Comparison of ENCODE assay signal across 8 cellular contexts in the genomic region with DNA sequence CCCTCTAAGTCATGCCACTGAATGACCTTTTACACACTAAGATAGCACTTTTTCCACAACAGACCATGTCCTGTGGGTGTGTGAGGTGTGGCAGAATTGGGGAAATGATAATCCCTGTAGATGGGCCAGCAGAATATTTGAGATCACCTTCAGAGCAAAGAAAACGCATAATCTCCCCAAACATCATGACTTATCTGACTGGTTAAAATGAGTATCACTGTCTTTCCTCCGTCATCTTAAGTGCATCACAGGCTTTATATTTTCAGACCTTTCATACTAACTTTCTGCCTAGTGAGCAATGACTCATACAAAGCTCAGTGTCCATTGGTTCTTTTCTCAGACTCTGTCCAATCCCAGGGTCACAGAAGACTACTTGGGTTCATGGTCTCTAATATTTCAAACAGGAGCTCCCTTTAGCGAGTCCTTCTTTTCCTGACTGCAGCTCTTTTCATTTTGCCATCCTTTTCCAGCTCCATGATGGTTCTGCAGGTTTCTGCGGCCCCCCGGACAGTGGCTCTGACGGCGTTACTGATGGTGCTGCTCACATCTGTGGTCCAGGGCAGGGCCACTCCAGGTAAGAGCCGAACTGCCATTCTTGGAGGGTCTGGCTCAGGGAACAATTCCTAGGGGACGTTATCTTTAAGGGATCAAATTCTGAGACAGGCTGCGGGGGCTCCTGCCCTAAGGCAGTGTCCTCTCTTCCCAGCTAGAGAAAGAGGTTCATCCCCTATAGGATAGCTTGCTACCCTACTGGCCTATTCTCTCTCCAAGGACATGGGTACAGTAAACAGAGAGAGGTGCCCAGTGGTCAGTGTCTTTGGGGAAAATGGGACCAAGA. TPM values are rescaled to one million over a fixed set of nuclear protein-coding genes. Genes with fewer than 3 reads are reported as not detected.
DNase-seq lines count a peak whose midpoint lies in the region; ATAC-seq, FAIRE-seq and TF ChIP-seq lines count a peak whose summit lies in the region.

A gene (plus strand): TSS at position 423 of the 838 bp plus-strand sequence. CDS start 52 bp downstream, at position 475.

- H3K4me3 ChIP-seq in HepG2 (replicated peaks in 1 of 3; ENCODE audit: insufficient read depth in 1 of 3, low read depth in 2 of 3, low read length in 3 of 3), result no peak within 1 kb of the TSS
- H3K4me3 ChIP-seq in testis, result peak within 1 kb of the TSS; percentile 34 to 53

- H3K79me2 ChIP-seq in HepG2 (ENCODE audit: insufficient read depth, low read length), result no peaks in the 10 kb centered on the region

- 11% methylated on average over 10 of the region's 10 CpGs for WGBS in HepG2 (ENCODE audit: low lambda C conversion rate)
- 38 to 50% methylated on average over 10 of the region's 10 CpGs for WGBS in testis, 2 donors

- H4K20me1 ChIP-seq in HepG2 (ENCODE audit: insufficient read depth, low read length), result no peaks in the 10 kb centered on the region

- FAIRE-seq in HepG2 (lab: Jason Lieb, UNC), result no peak

- H3K4me1 ChIP-seq in HepG2 (ENCODE audit: insufficient read depth, low read length) (no peaks in the 10 kb centered on the region), testis (peaks cover 6% of the 10 kb centered on the region)

- intact Hi-C loops in HepG2 (cut with micrococcal nuclease; ENCODE audit: unreplicated experiment), result no loop called here
- intact Hi-C loops in testis (cut with DNase I; ENCODE audit: low total_unique reads), result no loop called here

- in situ Hi-C loops in HepG2 (cut with HindIII; ENCODE audit: extremely low pct_ligation_motif_present, low pct_unique_long_range_greater_than_20kb), result no loop called here

- H3K27me3 ChIP-seq in HepG2 (ENCODE audit: control insufficient read depth in 1 of 2, insufficient read depth in 2 of 2, low read length in 2 of 2) (peaks cover 0 to 35% of the 10 kb centered on the region in 2 experiments; a peak in 4 of 5 replicates), testis (no peaks in the 10 kb centered on the region)

- no peak for TF ChIP-seq RAD21 in HepG2 (CRISPR knock-in tag; IDR thresholded peaks at IDR 0.05)

- TF ChIP-seq CTCF in HepG2 (CRISPR knock-in tag; IDR thresholded peaks at IDR 0.05), result no peak
- no peak for TF ChIP-seq CTCF in testis (IDR thresholded peaks at IDR 0.05)

- no peak within 1 kb of the TSS for H3K27ac ChIP-seq in HepG2 (ENCODE audit: extremely low read length, insufficient read depth, low read length)
- peak within 1 kb of the TSS; percentile 50 to 67 for H3K27ac ChIP-seq in testis

- CTCF ChIA-PET in HepG2 (lab: Yijun Ruan, JAX; ENCODE audit: low intra/inter-chr PET ratio, low total read pairs), result no interaction called here

- BruUV-seq in HepG2 (replicated peaks; lab: Mats Ljungman, UMichigan), result no TSS peak

- DNase-seq in DMS 273 treated with DMSO at 0.1 percent for 48 hours (lab: John Stamatoyannopoulos, UW), result peak; percentile 50
- peak; percentile 26 for DNase-seq in RPMI8226
- DNase-seq in cerebellum (ENCODE audit: low spot score), result peak; percentile 85
- peak; percentile 20 for DNase-seq in HepG2 (ENCODE audit: low spot score)
- no peak for DNase-seq in testis
- no peak for DNase-seq in NCI-H524 treated with DMSO at 0.1 percent for 48 hours (lab: John Stamatoyannopoulos, UW)

- no peak for TF ChIP-seq EP300 in HepG2 (IDR thresholded peaks at IDR 0.05; ENCODE audit: low read depth in 2 of 2, low read length in 2 of 2)
- no peak for TF ChIP-seq EP300 in HepG2 (CRISPR knock-in tag; IDR thresholded peaks at IDR 0.05; ENCODE audit: borderline replicate concordance)

- POLR2A ChIA-PET in HepG2 (lab: Yijun Ruan, JAX), result interaction anchor here (0.6 kb wide), 1 partner anchor 123 kb away, joined by 3 read pairs; no protein-coding TSS in a partner anchor

- no peaks in the 10 kb centered on the region for H3K36me3 ChIP-seq in HepG2 (replicated peaks in 1 of 2; ENCODE audit: control insufficient read depth in 1 of 2, insufficient read depth in 2 of 2, low read length in 2 of 2)
- H3K36me3 ChIP-seq in testis (ENCODE audit: low read depth, missing control alignments), result no peaks in the 10 kb centered on the region

- TF ChIP-seq POLR2A in HepG2 (IDR thresholded peaks at IDR 0.05; ENCODE audit: insufficient read depth in 1 of 2, low read depth in 2 of 2, low read length in 2 of 2) (no peak), testis (IDR thresholded peaks at IDR 0.05) (no peak)

- ATAC-seq in GM19025 (IDR thresholded peaks at IDR 0.05; ENCODE audit: low read depth, unreplicated experiment) (peak; percentile 68), HG03095 (IDR thresholded peaks at IDR 0.05; ENCODE audit: unreplicated experiment) (peak; percentile 67), HepG2 (peak; percentile 89)

- H3K9me3 ChIP-seq in HepG2 (ENCODE audit: low read length), result no peaks in the 10 kb centered on the region
- H3K9me3 ChIP-seq in testis, result no peaks in the 10 kb centered on the region

- no peak within 1 kb of the TSS for H2AFZ ChIP-seq in HepG2 (ENCODE audit: low read length)

- H3K4me2 ChIP-seq in HepG2 (ENCODE audit: low read depth, low read length), result no peak within 1 kb of the TSS

- H3K9ac ChIP-seq in HepG2 (ENCODE audit: insufficient read depth, low read depth, low read length), result no peak within 1 kb of the TSS

TF ChIP-seq in HepG2, 621 proteins besides CTCF, POLR2A, EP300 and RAD21 (continues in another document):
- TF ChIP-seq CREB1 (IDR thresholded peaks at IDR 0.05) (peak; percentile 72), CREB1 (CRISPR knock-in tag; IDR thresholded peaks at IDR 0.05) (peak; percentile 88), RFX5 (IDR thresholded peaks at IDR 0.05; ENCODE audit: low read depth, low read length) (peak; percentile 99), NFYB (CRISPR knock-in tag; IDR thresholded peaks at IDR 0.05) (0 out of 2 replicates have a peak, but pooled peaks have one; percentile 46), ZKSCAN5 (CRISPR knock-in tag; IDR thresholded peaks at IDR 0.05) (no peak), ZFYVE20 (CRISPR knock-in tag; IDR thresholded peaks at IDR 0.05; ENCODE audit: borderline replicate concordance, low read depth) (no peak), RFXANK (CRISPR knock-in tag; IDR thresholded peaks at IDR 0.05) (peak; percentile 99), RFXAP (CRISPR knock-in tag; IDR thresholded peaks at IDR 0.05; ENCODE audit: borderline replicate concordance) (peak; percentile 99), PRPF4 (IDR thresholded peaks at IDR 0.05; ENCODE audit: low read depth, low read length, poor library complexity, severe bottlenecking) (no peak), PHF5A (CRISPR knock-in tag; IDR thresholded peaks at IDR 0.05; ENCODE audit: low read depth, unreplicated experiment) (no peak), CREM (IDR thresholded peaks at IDR 0.05) (peak; percentile 47; the same call in 1 of the 2 replicates), CREM (CRISPR knock-in tag; IDR thresholded peaks at IDR 0.05) (no peak), ATF1 (CRISPR knock-in tag; IDR thresholded peaks at IDR 0.05) (peak; percentile 49; the same call in 1 of the 2 replicates), TP53 (CRISPR knock-in tag; conservative IDR thresholded peaks at IDR 0.05) (no peak)
- TF ChIP-seq, protein P1, sequence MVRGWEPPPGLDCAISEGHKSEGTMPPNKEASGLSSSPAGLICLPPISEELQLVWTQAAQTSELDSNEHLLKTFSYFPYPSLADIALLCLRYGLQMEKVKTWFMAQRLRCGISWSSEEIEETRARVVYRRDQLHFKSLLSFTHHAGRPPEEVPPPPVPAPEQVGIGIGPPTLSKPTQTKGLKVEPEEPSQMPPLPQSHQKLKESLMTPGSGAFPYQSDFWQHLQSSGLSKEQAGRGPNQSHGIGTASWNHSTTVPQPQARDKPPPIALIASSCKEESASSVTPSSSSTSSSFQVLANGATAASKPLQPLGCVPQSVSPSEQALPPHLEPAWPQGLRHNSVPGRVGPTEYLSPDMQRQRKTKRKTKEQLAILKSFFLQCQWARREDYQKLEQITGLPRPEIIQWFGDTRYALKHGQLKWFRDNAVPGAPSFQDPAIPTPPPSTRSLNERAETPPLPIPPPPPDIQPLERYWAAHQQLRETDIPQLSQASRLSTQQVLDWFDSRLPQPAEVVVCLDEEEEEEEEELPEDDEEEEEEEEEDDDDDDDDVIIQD (CRISPR knock-in tag; IDR thresholded peaks at IDR 0.05; ENCODE audit: low read depth), result no peak
- TF ChIP-seq, protein P2, sequence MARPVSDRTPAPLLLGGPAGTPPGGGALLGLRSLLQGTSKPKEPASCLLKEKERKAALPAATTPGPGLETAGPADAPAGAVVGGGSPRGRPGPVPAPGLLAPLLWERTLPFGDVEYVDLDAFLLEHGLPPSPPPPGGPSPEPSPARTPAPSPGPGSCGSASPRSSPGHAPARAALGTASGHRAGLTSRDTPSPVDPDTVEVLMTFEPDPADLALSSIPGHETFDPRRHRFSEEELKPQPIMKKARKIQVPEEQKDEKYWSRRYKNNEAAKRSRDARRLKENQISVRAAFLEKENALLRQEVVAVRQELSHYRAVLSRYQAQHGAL (CRISPR knock-in tag; IDR thresholded peaks at IDR 0.05; ENCODE audit: not compliant biosample characterization), result no peak

RNA-seq across cellular contexts. Expression of the gene that starts here (rescaled TPM):
- total RNA-seq in cerebellum (1.8 TPM), HepG2 (2016; rRNA removed; fragmentation: Illumina TruSeq; extraction: Trizol) (not detected in 2 replicates), testis (10 to 100 TPM; 14.4 to 39.5 TPM)
- not detected in 2 replicates for total RNA-seq in HepG2 (2016; cell fraction: cytosol; rRNA removed; fragmentation: Illumina TruSeq; extraction: Trizol; ENCODE audit: low read depth)
- not detected in 2 replicates for total RNA-seq in HepG2 (2016; cell fraction: insoluble cytoplasmic fraction; rRNA removed; fragmentation: Illumina TruSeq; extraction: Trizol)
- not detected in 2 replicates for total RNA-seq in HepG2 (2016; cell fraction: membrane; rRNA removed; fragmentation: Illumina TruSeq; extraction: Trizol)
- total RNA-seq in HepG2 (2016; cell fraction: nucleus; rRNA removed; fragmentation: Illumina TruSeq; extraction: Trizol), result not detected in 2 replicates
- polyA plus RNA-seq in HepG2 (2011; rRNA removed) (not detected in 2 replicates), testis (ENCODE audit: insufficient read depth, low read depth, low replicate concordance) (183 TPM)
- 0.09 TPM in 1 of 2 replicates, not detected in the other for polyA plus RNA-seq in HepG2 (2011; cell fraction: cytosol; rRNA removed)
- polyA plus RNA-seq in HepG2 (2011; cell fraction: nucleus; rRNA removed), result 0.21 and 0.23 TPM in 2 replicates
- not detected in 2 replicates for polyA plus RNA-seq in HepG2 (2012)
- polyA plus RNA-seq in HepG2 (2016; cell fraction: cytosol; fragmentation: Illumina TruSeq; extraction: Trizol; ENCODE audit: low read depth), result not detected in 2 replicates
- not detected in 2 replicates for polyA plus RNA-seq in HepG2 (2016; cell fraction: insoluble cytoplasmic fraction; fragmentation: Illumina TruSeq; extraction: Trizol; ENCODE audit: low read depth)
- not detected in 2 replicates for polyA plus RNA-seq in HepG2 (2016; cell fraction: membrane; fragmentation: Illumina TruSeq; extraction: Trizol; ENCODE audit: low read depth)
- not detected in 2 replicates for polyA plus RNA-seq in HepG2 (2016; cell fraction: nucleus; fragmentation: Illumina TruSeq; extraction: Trizol; ENCODE audit: insufficient read depth, low read depth)
- 0.63 TPM in 1 of 2 replicates, not detected in the other for polyA minus RNA-seq in HepG2 (2011; rRNA and poly(A)+ RNA removed; ENCODE audit: low replicate concordance)
- polyA minus RNA-seq in HepG2 (2011; cell fraction: cytosol; rRNA and poly(A)+ RNA removed), result not detected in 2 replicates
- not detected in 2 replicates for polyA minus RNA-seq in HepG2 (2011; cell fraction: nucleus; rRNA and poly(A)+ RNA removed)

Comparison
In these comparisons a context has a peak if more than half of its experiments do, and no peak if none do; other contexts are left out.
1. RNA of the gene that starts here (polyA plus RNA-seq): 183 TPM in testis (single experiment); 0.09 to 0.23 TPM in HepG2; every median in the first group is over 100 times any median in the second.
2. Peak in DNase-seq and ATAC-seq in HepG2; RNA of the gene not detected or under 1 TPM.
3. DNase-seq: peak in DMS 273 treated with DMSO at 0.1 percent for 48 hours (single experiment), RPMI8226 (single experiment) and cerebellum (single experiment); none in testis (single experiment) and NCI-H524 treated with DMSO at 0.1 percent for 48 hours (single experiment).
4. H3K4me3 ChIP-seq: peak in testis (2 of 2); none in HepG2 (0 of 3).
5. Peak in every context shown above with its lines, with median percentiles within 50 percentile points of each other: ATAC-seq.